ENCODE assay signal across 18 cellular contexts in genomic region chr3:140203510-140203909, GRCh38.
A peak's percentile ranks its signal among the peaks of the same experiment; 100 is the strongest.
DNase-seq lines count a peak whose midpoint lies in the region; TF ChIP-seq lines count a peak whose summit lies in the region.
"Had no signal": no experiment of that assay in that cellular context is flagged by ENCODE, and none has a peak within 500 bp of the region (broad histone marks: within the 10 kb centered on the region; RNA-seq: fewer than 3 reads in every experiment).

No MANE protein-coding gene starts in this region.

- H3K36me3 ChIP-seq in WERI-Rb-1: no peaks in the 10 kb centered on the region
- H3K36me3 ChIP-seq: esophagus squamous epithelium, heart left ventricle had no signal

- H3K4me3 ChIP-seq in WERI-Rb-1 (ENCODE audit: low read depth, low read length): no peak overlapping the region
- H3K4me3 ChIP-seq in coronary artery: no peak overlapping the region
- H3K4me3 ChIP-seq: esophagus squamous epithelium, heart left ventricle, mucosa of descending colon had no signal

- no peaks in the 10 kb centered on the region for H3K9me3 ChIP-seq in WERI-Rb-1 (ENCODE audit: severe bottlenecking)
- H3K9me3 ChIP-seq: esophagus squamous epithelium, heart left ventricle, mucosa of descending colon had no signal

- DNase-seq in DMS79 (lab: John Stamatoyannopoulos, UW) (peak; percentile 56), NCI-H128 (lab: John Stamatoyannopoulos, UW; ENCODE audit: unreplicated experiment) (peak; percentile 81), NCI-H2171 treated with DMSO at 0.1 percent for 48 hours (lab: John Stamatoyannopoulos, UW) (peak; percentile 97), glomerular visceral epithelial cell (ENCODE audit: extremely low spot score) (peak; percentile 24), WERI-Rb-1 (no peak), caudate nucleus (lab: John Stamatoyannopoulos, UW) (no peak), coronary artery (ENCODE audit: low spot score) (no peak)
- no peak for DNase-seq in activated CD8-positive, alpha-beta memory T cell treated with anti-CD3 and anti-CD28 coated beads for 24 hours
- DNase-seq: activated CD4-positive, CD25-positive, alpha-beta regulatory T cell treated with anti-CD3 and anti-CD28 coated beads, Interleukin-2, amount 50 U/mL, for 72 hours; activated CD8-positive, alpha-beta memory T cell treated with anti-CD3 and anti-CD28 coated beads, Interleukin-2, amount 50 U/mL, for 48 hours; activated naive CD4-positive, alpha-beta T cell treated with anti-CD3 and anti-CD28 coated beads for 36 hours; esophagus squamous epithelium; heart left ventricle; left cardiac atrium; mucosa of descending colon; NCI-H524 treated with DMSO at 0.1 percent for 48 hours; stimulated activated naive CD8-positive, alpha-beta T cell treated with anti-CD3 and anti-CD28 coated beads, Interleukin-15, Interleukin-2, amounts not matched to agents 100 U/mL and 50 U/mL, for 24 hours had no signal

- no peaks in the 10 kb centered on the region for H3K27me3 ChIP-seq in WERI-Rb-1 (ENCODE audit: insufficient read depth, low read depth, severe bottlenecking)
- H3K27me3 ChIP-seq: esophagus squamous epithelium, heart left ventricle had no signal

- no peak for TF ChIP-seq CTCF in WERI-Rb-1 (IDR thresholded peaks at IDR 0.05; ENCODE audit: low read depth, low read length)
- no peak for TF ChIP-seq CTCF in coronary artery (IDR thresholded peaks at IDR 0.05)

- H3K27ac ChIP-seq in WERI-Rb-1 (no peak overlapping the region), caudate nucleus (ENCODE audit: low read depth, low read length) (no peak overlapping the region), coronary artery (no peak overlapping the region)
- H3K27ac ChIP-seq: esophagus squamous epithelium, heart left ventricle, parathyroid adenoma had no signal

Comparison
In these comparisons a context has a peak if more than half of its experiments do, and no peak if none do; other contexts are left out.
1. DNase-seq: peak in DMS79 (single experiment), NCI-H128 (single experiment), NCI-H2171 treated with DMSO at 0.1 percent for 48 hours (single experiment) and glomerular visceral epithelial cell (single experiment); none in WERI-Rb-1 (single experiment), caudate nucleus (0 of 61), activated CD8-positive, alpha-beta memory T cell treated with anti-CD3 and anti-CD28 coated beads for 24 hours (single experiment) and coronary artery (single experiment).